In the genomic region with DNA sequence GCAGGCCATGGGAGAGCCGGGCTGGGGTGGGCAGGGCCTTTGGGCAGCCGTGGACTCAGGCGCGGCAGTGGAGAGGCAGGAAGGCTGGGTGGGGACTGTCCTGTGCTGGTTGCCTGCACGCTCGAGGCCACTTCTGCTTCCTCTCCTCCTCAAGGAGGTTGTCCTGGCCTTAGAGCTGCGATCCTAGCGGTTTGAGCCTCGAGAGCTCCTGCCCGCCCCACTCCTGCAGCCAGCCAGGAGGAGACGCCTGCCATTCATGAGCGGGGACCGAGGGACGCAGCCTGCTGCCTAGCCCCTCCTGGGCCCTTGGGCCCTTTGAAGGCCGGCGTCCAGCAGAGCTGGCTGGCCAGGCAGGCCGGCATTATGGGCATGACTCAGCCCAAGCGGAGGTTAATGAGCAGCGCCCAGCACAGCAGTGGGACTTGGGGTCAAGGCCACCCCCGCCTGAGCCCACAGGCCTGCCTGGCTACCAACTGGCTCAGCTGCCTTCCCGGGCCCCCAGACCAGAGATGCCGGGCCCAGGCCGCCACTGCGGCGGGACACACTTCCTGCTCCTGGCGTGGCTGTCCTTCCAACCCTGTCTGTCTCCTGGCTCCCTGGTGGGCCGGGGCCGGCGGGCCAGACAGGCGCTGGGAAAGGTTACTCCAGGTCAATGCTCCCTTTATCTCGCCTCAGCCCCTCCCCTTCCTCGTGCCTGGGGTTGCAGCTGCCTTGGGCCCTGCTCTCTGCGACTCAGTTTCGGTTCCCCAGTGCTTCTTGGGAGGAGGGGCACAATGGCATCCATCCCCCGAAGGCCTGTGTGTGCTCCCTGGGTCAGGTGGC, we compare ENCODE assay signal across 8 cellular contexts. TPM values are rescaled to one million over a fixed set of nuclear protein-coding genes. Genes with fewer than 3 reads are reported as not detected.
DNase-seq lines count a peak whose midpoint lies in the region; ATAC-seq and TF ChIP-seq lines count a peak whose summit lies in the region.

No MANE protein-coding gene starts in this region.

- DNase-seq in EH (ENCODE audit: low read depth) (peak; percentile 77), T-cell (peak in 29 of 34 experiments; percentile 7 to 62 (median 32)), coronary artery (ENCODE audit: low spot score) (peak; percentile 80), memory B cell (ENCODE audit: low spot score in 2 of 2) (peak; percentile 68 to 71), NCI-H1694 (lab: John Stamatoyannopoulos, UW) (no peak)

- H3K9ac ChIP-seq in HUES6 (ENCODE audit: low read length): peak overlapping the region; percentile 82

- ATAC-seq in GM21381 (IDR thresholded peaks at IDR 0.05; ENCODE audit: unreplicated experiment) (peak; percentile 34), T-cell (replicated peaks in 1 of 4) (no peak), memory B cell (ENCODE audit: low read depth) (peak; percentile 58)

- H3K4me1 Mint-ChIP-seq in T-cell (peaks cover 21 to 46% (median 29%) of the 10 kb centered on the region in 3 donors), memory B cell (peaks cover 7% of the 10 kb centered on the region)

- H3K36me3 Mint-ChIP-seq in T-cell (peaks cover 10% of the 10 kb centered on the region), memory B cell (peaks cover 7% of the 10 kb centered on the region)

- TF ChIP-seq CTCF in coronary artery (IDR thresholded peaks at IDR 0.05): no peak

- peaks cover 0 to 5% of the 10 kb centered on the region in 2 donors for H3K27me3 Mint-ChIP-seq in T-cell
- no peaks in the 10 kb centered on the region for H3K27me3 Mint-ChIP-seq in memory B cell

- H3K27ac ChIP-seq in HUES6 (ENCODE audit: low read depth, low read length) (peak overlapping the region; percentile 86; the same call in 1 of the 2 replicates), coronary artery (peak overlapping the region; percentile 80 to 95), temporal lobe (ENCODE audit: low read depth, low read length) (peak overlapping the region; percentile 65)

- no peaks in the 10 kb centered on the region for H3K27me3 ChIP-seq in HUES6 (ENCODE audit: control insufficient read depth, insufficient read depth, low read length)

- H3K27ac Mint-ChIP-seq in T-cell (peak overlapping the region; percentile 19 to 79), memory B cell (peak overlapping the region; percentile 89)

- H3K9me3 Mint-ChIP-seq in T-cell (peaks cover under 1 to 1% (median under 1%) of the 10 kb centered on the region in 3 donors), memory B cell (no peaks in the 10 kb centered on the region)

- peaks cover 39% of the 10 kb centered on the region for H3K4me1 ChIP-seq in HUES6 (ENCODE audit: control insufficient read depth, insufficient read depth, low read length)

- peaks cover 16% of the 10 kb centered on the region for H3K36me3 ChIP-seq in HUES6 (ENCODE audit: control insufficient read depth, insufficient read depth, low read length)

- peak overlapping the region; percentile 53 to 70 (median 56) for H3K4me3 Mint-ChIP-seq in T-cell
- peak overlapping the region; percentile 79 for H3K4me3 Mint-ChIP-seq in memory B cell

- CTCF ChIA-PET in T-cell (lab: Charles Lee): no interaction called here

- H3K9me3 ChIP-seq in HUES6 (ENCODE audit: control insufficient read depth, insufficient read depth, low read depth, low read length): peaks cover 24% of the 10 kb centered on the region; the same call in 1 of the 2 replicates

- H3K4me3 ChIP-seq in HUES6 (ENCODE audit: low read depth, low read length) (peak overlapping the region; percentile 56; the same call in 1 of the 2 replicates), coronary artery (peak overlapping the region; percentile 86)

- POLR2A ChIA-PET in T-cell (lab: Charles Lee): no interaction called here

RNA-seq across cellular contexts. Expression of a gene that starts 1.8 kb away (rescaled TPM):
- total RNA-seq in T-cell (10 to 100 TPM in 1 of 5 donors, 1 to 10 TPM in 4; 6.9 to 10.7 (median 7.9) TPM), temporal lobe (3.4 TPM)

RNA-seq across cellular contexts. Expression of a gene that starts 2.3 kb away (rescaled TPM):
- total RNA-seq in T-cell (100 to 1,000 TPM in 4 of 5 donors, 10 to 100 TPM in 1; 90.1 to 124 (median 107) TPM), temporal lobe (44.3 TPM)

RNA-seq across cellular contexts. Expression of a gene that starts 37.6 kb away (rescaled TPM):
- total RNA-seq in T-cell (under 1 TPM in 4 of 5 donors, not detected in 1; 0.28 to 0.47 (median 0.43) TPM), temporal lobe (2.2 TPM)

RNA-seq across cellular contexts. Expression of a gene that starts 38.8 kb away (rescaled TPM):
- total RNA-seq in T-cell (1 to 10 TPM in 4 of 5 donors, under 1 TPM in 1; 0.89 to 2.3 (median 1.9) TPM), temporal lobe (13.8 TPM)

RNA-seq across cellular contexts. Expression of a gene that starts 52.9 kb away (rescaled TPM):
- total RNA-seq in T-cell (1 to 10 TPM in 1 of 5 donors, not detected in 4; 1.0 TPM), temporal lobe (27.3 TPM)

Comparison
In these comparisons a context has a peak if more than half of its experiments do, and no peak if none do; other contexts are left out.
1. ATAC-seq: peak in GM21381 (single experiment) and memory B cell (single experiment); none in T-cell (0 of 4).
2. Peak in every context shown above with its lines, with median percentiles within 50 percentile points of each other: H3K27ac ChIP-seq.